In the genomic region with DNA sequence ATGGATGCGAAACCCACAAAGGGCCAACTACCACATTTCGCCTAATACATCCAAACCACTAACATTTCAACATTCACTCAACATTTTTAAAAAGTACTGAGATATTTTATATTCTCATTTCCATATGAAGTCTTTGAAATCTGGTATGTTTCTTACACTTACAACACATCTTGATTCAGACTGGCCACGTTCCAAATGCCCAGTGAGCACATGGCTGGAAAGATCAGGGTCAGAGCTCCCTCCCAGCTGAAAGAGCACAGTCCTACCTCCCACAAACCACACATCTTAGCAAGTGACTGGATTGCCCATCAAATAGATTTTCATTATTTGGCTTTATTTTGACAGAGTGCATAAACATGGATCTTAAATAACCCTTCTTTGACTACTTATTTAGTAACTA, we compare ENCODE assay signal across 1 cellular context.
TF ChIP-seq lines count a peak whose summit lies in the region.

No MANE protein-coding gene starts in this region.

TF ChIP-seq in WTC11, 78 proteins besides CTCF, POLR2A, EP300 and RAD21 (continued from another document):
- TF ChIP-seq ZNF396 (CRISPR knock-in tag; IDR thresholded peaks at IDR 0.05; ENCODE audit: borderline replicate concordance) (no peak), ZNF317 (CRISPR knock-in tag; IDR thresholded peaks at IDR 0.05; ENCODE audit: borderline replicate concordance, low read depth) (no peak), FOXJ3 (CRISPR knock-in tag; IDR thresholded peaks at IDR 0.05; ENCODE audit: borderline replicate concordance) (no peak), ZNF671 (CRISPR knock-in tag; IDR thresholded peaks at IDR 0.05) (no peak), TCF7 (CRISPR knock-in tag; IDR thresholded peaks at IDR 0.05; ENCODE audit: low read depth) (no peak), ZNF138 (CRISPR knock-in tag; conservative IDR thresholded peaks at IDR 0.05) (no peak), RORB (CRISPR knock-in tag; IDR thresholded peaks at IDR 0.05) (no peak), GTF2I (CRISPR knock-in tag; conservative IDR thresholded peaks at IDR 0.05) (no peak), ZBTB21 (CRISPR knock-in tag; IDR thresholded peaks at IDR 0.05; ENCODE audit: borderline replicate concordance) (no peak), RELA (CRISPR knock-in tag; IDR thresholded peaks at IDR 0.05; ENCODE audit: borderline replicate concordance) (no peak), ELF4 (CRISPR knock-in tag; IDR thresholded peaks at IDR 0.05; ENCODE audit: low read depth) (no peak), ZNF423 (CRISPR knock-in tag; IDR thresholded peaks at IDR 0.05) (no peak)
- TF ChIP-seq, protein P1, sequence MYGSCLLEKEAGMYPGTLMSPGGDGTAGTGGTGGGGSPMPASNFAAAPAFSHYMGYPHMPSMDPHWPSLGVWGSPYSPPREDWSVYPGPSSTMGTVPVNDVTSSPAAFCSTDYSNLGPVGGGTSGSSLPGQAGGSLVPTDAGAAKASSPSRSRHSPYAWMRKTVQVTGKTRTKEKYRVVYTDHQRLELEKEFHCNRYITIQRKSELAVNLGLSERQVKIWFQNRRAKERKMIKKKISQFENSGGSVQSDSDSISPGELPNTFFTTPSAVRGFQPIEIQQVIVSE (CRISPR knock-in tag; IDR thresholded peaks at IDR 0.05; ENCODE audit: borderline replicate concordance) = no peak
- TF ChIP-seq, protein P2, sequence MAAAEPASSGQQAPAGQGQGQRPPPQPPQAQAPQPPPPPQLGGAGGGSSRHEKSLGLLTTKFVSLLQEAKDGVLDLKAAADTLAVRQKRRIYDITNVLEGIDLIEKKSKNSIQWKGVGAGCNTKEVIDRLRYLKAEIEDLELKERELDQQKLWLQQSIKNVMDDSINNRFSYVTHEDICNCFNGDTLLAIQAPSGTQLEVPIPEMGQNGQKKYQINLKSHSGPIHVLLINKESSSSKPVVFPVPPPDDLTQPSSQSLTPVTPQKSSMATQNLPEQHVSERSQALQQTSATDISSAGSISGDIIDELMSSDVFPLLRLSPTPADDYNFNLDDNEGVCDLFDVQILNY (CRISPR knock-in tag; IDR thresholded peaks at IDR 0.05) = no peak
